In the genomic region with DNA sequence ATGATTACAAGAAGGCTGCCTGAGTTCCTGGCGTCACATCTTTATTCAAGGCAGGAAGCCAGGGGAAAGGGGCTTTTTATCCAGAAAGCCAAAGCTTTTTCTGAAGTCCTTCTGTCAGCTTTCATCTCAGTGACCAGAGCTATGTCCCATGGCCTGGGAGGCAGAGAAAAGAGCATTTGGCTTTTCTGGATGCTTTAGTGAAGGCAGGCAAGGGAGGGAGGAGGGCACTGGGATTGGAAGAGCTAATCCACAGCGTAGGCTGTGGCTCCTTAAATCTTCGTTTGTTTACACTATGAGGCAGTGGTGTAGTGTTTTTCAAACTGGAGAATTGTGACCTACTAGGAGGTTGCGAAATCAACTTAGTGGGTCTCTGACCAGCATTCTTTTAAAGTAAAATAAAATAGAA, we compare ENCODE assay signal across 11 cellular contexts. TPM values are rescaled to one million over a fixed set of nuclear protein-coding genes. Genes with fewer than 3 reads are reported as not detected.
A peak's percentile ranks its signal among the peaks of the same experiment; 100 is the strongest.
DNase-seq lines count a peak whose midpoint lies in the region; ATAC-seq, FAIRE-seq and TF ChIP-seq lines count a peak whose summit lies in the region.
"Had no signal": no experiment of that assay in that cellular context is flagged by ENCODE, and none has a peak within 500 bp of the region (broad histone marks: within the 10 kb centered on the region; RNA-seq: fewer than 3 reads in every experiment).

No MANE protein-coding gene starts in this region.

- H3K79me2 ChIP-seq in K562 (ENCODE audit: control insufficient read depth, insufficient read depth, low read length): no peaks in the 10 kb centered on the region

- 0 out of 2 replicates have a peak, but pooled peaks cover 4% of the 10 kb centered on the region for H4K20me1 ChIP-seq in K562 (replicated peaks; ENCODE audit: control insufficient read depth, insufficient read depth, low read length)

- H3K4me3 ChIP-seq in HEK293 (ENCODE audit: low read depth, low read length) (no peak overlapping the region), K562 (no peak overlapping the region), HAP-1 (no peak overlapping the region)
- H3K4me3 ChIP-seq: SK-N-MC had no signal

- no peak for DNase-seq in K562 (ENCODE audit: extremely low read depth in 1 of 4, low spot score in 3 of 4)
- no peak for DNase-seq in left lobe of liver (ENCODE audit: low spot score)
- peak; percentile 89 for DNase-seq in stromal cell of bone marrow (ENCODE audit: low read depth)
- DNase-seq in globus pallidus (ENCODE audit: low spot score): no peak
- DNase-seq in HAP-1 (ENCODE audit: low spot score in 2 of 2): no peak
- no peak for DNase-seq in NK-92 treated with Interleukin-12 subunit alpha and Interleukin-12 subunit beta, amount 100 ng/mL, for 24 hours (lab: John Stamatoyannopoulos, UW)
- DNase-seq in DMS79 treated with DMSO at 0.1 percent for 48 hours (lab: John Stamatoyannopoulos, UW): no peak
- DNase-seq: retina had no signal

- H3K27ac ChIP-seq in HEK293 (ENCODE audit: extremely low read depth, low read depth, low read length) (0 out of 2 replicates have a peak overlapping the region, but pooled peaks have one; percentile 56), K562 (ENCODE audit: extremely low read depth, low read depth, low read length) (no peak overlapping the region)
- H3K27ac ChIP-seq: SK-N-MC had no signal

- WGBS in K562 (ENCODE audit: insufficient coverage, low coverage, missing lambda C conversion rate): 23% methylated on average over 4 of the region's 4 CpGs

- peaks cover 24% of the 10 kb centered on the region for H3K4me1 ChIP-seq in HEK293 (ENCODE audit: control insufficient read depth, insufficient read depth, low read length)
- H3K4me1 ChIP-seq in K562 (replicated peaks in 1 of 2; ENCODE audit: control insufficient read depth in 2 of 2, insufficient read depth in 2 of 2, low read length in 2 of 2): peaks cover 0 to 17% of the 10 kb centered on the region in 2 experiments; a peak in 3 of 5 replicates
- H3K4me1 ChIP-seq in HAP-1: no peaks in the 10 kb centered on the region

- BruUV-seq in K562 (replicated peaks; lab: Mats Ljungman, UMichigan): no TSS peak

- TF ChIP-seq EP300 in K562 (IDR thresholded peaks at IDR 0.05; ENCODE audit: low read length): no peak

- H3K36me3 ChIP-seq in HEK293 (ENCODE audit: control insufficient read depth in 2 of 2, insufficient read depth in 1 of 2, low read length in 2 of 2) (no peaks in the 10 kb centered on the region), K562 (ENCODE audit: control insufficient read depth, insufficient read depth, low read length) (no peaks in the 10 kb centered on the region), HAP-1 (replicated peaks) (no peaks in the 10 kb centered on the region)

- H3K27me3 ChIP-seq in K562 (ENCODE audit: control insufficient read depth in 2 of 2, insufficient read depth in 2 of 2, low read length in 2 of 2): peaks cover 4 to 42% of the 10 kb centered on the region in 2 experiments; a peak in 4 of 5 replicates
- H3K27me3 ChIP-seq in HAP-1 (ENCODE audit: low read depth): no peaks in the 10 kb centered on the region; the same call in 1 of the 2 replicates

- H3K9ac ChIP-seq in K562 (ENCODE audit: insufficient read depth in 1 of 2, low read depth in 2 of 2, low read length in 2 of 2): no peak overlapping the region

- intact Hi-C loops in K562 (cut with micrococcal nuclease): no loop called here

- no peak for FAIRE-seq in K562 (lab: Jason Lieb, UNC)

- no peak for TF ChIP-seq RAD21 in K562 (CRISPR knock-in tag; conservative IDR thresholded peaks at IDR 0.05 in 1 of 2, IDR thresholded peaks at IDR 0.05 in 1 of 2)

- H3K9me1 ChIP-seq in K562 (ENCODE audit: control insufficient read depth, insufficient read depth, low read length): no peaks in the 10 kb centered on the region

- ATAC-seq in K562 (no peak), left lobe of liver (peak; percentile 41)

- no peak overlapping the region for H3K4me2 ChIP-seq in K562 (ENCODE audit: insufficient read depth, low read length)

- CTCF ChIA-PET in HEK293 (lab: Yijun Ruan, JAX): interaction anchor here (0.6 to 0.8 kb wide), 3 partner anchors 10 to 1073 kb away, joined by 3 to 4 read pairs (median 4); no protein-coding TSS in a partner anchor
- CTCF ChIA-PET in K562 (lab: Yijun Ruan, JAX; ENCODE audit: low intra/inter-chr PET ratio): interaction anchor here (0.5 kb wide), 1 partner anchor 23 kb away, joined by 4 read pairs; no protein-coding TSS in a partner anchor

- POLR2A ChIA-PET in HEK293 (lab: Yijun Ruan, JAX) (interaction anchor here (1.3 kb wide), 1 partner anchor 57 kb away, joined by 3 read pairs; no protein-coding TSS in a partner anchor), K562 (lab: Yijun Ruan, JAX) (interaction anchor here (1.7 kb wide), 1 partner anchor 18 kb away, joined by 3 read pairs; no protein-coding TSS in a partner anchor)

- in situ Hi-C loops in K562 (cut with MboI): no loop called here
- in situ Hi-C loops in HAP-1 (cut with MboI; ENCODE audit: low sequenced_read_pairs): no loop called here

- H3K9me3 ChIP-seq in HEK293 (ENCODE audit: control insufficient read depth, insufficient read depth, low read depth, low read length) (no peaks in the 10 kb centered on the region), K562 (replicated peaks; ENCODE audit: control insufficient read depth, insufficient read depth, low read depth, low read length) (peaks cover 13% of the 10 kb centered on the region), HAP-1 (peaks cover 7% of the 10 kb centered on the region; the same call in 1 of the 2 replicates)

- no peak overlapping the region for H2AFZ ChIP-seq in K562 (ENCODE audit: low read depth, low read length)

- TF ChIP-seq CTCF in HEK293 (tag by site-specific recombination; IDR thresholded peaks at IDR 0.05) (no peak), K562 (IDR thresholded peaks at IDR 0.05 in 2 of 3, conservative IDR thresholded peaks at IDR 0.05 in 1 of 3; ENCODE audit: insufficient read depth in 2 of 3, low read depth in 1 of 3, low read length in 3 of 3) (no peak)

- no peak for TF ChIP-seq POLR2A in K562 (conservative IDR thresholded peaks at IDR 0.05)

TF ChIP-seq in HEK293, 187 proteins besides CTCF, POLR2A, EP300 and RAD21 (continues in another document):
- no peak for TF ChIP-seq ZNF510 (tag by site-specific recombination; IDR thresholded peaks at IDR 0.05; ENCODE audit: insufficient replicate concordance)

TF ChIP-seq in K562, 482 proteins besides CTCF, POLR2A, EP300 and RAD21:
- TF ChIP-seq RAD51 (IDR thresholded peaks at IDR 0.05; ENCODE audit: borderline replicate concordance, low read depth) (no peak), CEBPB (tag; IDR thresholded peaks at IDR 0.05) (peak; percentile 90), ZNF24 (IDR thresholded peaks at IDR 0.05) (no peak), CEBPG (CRISPR knock-in tag; IDR thresholded peaks at IDR 0.05) (0 out of 2 replicates have a peak, but pooled peaks have one; percentile 31), CEBPG (tag; conservative IDR thresholded peaks at IDR 0.05 in 1 of 2, IDR thresholded peaks at IDR 0.05 in 1 of 2) (peak; percentile 68)
TF ChIP-seq in K562: peak in this region for 2.

RNA-seq across cellular contexts. Expression of a gene that starts 14.3 kb away (rescaled TPM):
- 0.19 and 0.23 TPM in 2 replicates for total RNA-seq in K562 (2011; cell fraction: chromatin; rRNA removed; ENCODE audit: low replicate concordance)
- not detected in 2 replicates for total RNA-seq in K562 (2011; cell fraction: nucleolus; rRNA removed)
- total RNA-seq in K562 (2011; cell fraction: nucleoplasm; rRNA removed): not detected in 2 replicates
- not detected in 2 replicates for total RNA-seq in K562 (2014; rRNA removed)
- not detected in 2 replicates for total RNA-seq in K562 (2014; rRNA removed; fragmentation: Illumina TruSeq; extraction: Trizol)
- not detected in 2 replicates for total RNA-seq in K562 (2015; rRNA removed; fragmentation: Illumina TruSeq; extraction: Trizol)
- not detected in 2 replicates for total RNA-seq in K562 (2021)
- not detected in 2 replicates for polyA plus RNA-seq in K562 (2011; rRNA removed)
- polyA plus RNA-seq in K562 (2011; cell fraction: cytosol; rRNA removed): not detected in 2 replicates
- 0.09 TPM in 1 of 2 replicates, not detected in the other for polyA plus RNA-seq in K562 (2011; cell fraction: nucleus; rRNA removed)
- polyA plus RNA-seq in K562 (2012): not detected in 2 replicates
- not detected in 2 replicates for polyA plus RNA-seq in K562 (2014; fragmentation: Illumina TruSeq; extraction: Trizol)
- not detected for polyA plus RNA-seq in K562 (2014; fragmentation: Nextera tagmentation; extraction: Ambion mirVana)
- not detected in 2 replicates for polyA plus RNA-seq in K562 (2014; rRNA removed)
- polyA minus RNA-seq in K562 (2011; rRNA and poly(A)+ RNA removed): not detected in 2 replicates
- polyA minus RNA-seq in K562 (2011; cell fraction: cytosol; rRNA and poly(A)+ RNA removed): not detected in 2 replicates
- polyA minus RNA-seq in K562 (2011; cell fraction: nucleus; rRNA and poly(A)+ RNA removed): not detected in 2 replicates
- not detected for total RNA-seq in left lobe of liver
- total RNA-seq: activated CD8-positive, alpha-beta memory T cell treated with anti-CD3 and anti-CD28 coated beads for 36 hours had no signal

RNA-seq across cellular contexts. Expression of a gene that starts 15.8 kb away (rescaled TPM):
- total RNA-seq in K562 (2011; cell fraction: chromatin; rRNA removed; ENCODE audit: low replicate concordance): 0.32 TPM in 1 of 2 replicates, not detected in the other
- not detected in 2 replicates for total RNA-seq in K562 (2011; cell fraction: nucleolus; rRNA removed)
- not detected in 2 replicates for total RNA-seq in K562 (2011; cell fraction: nucleoplasm; rRNA removed)
- total RNA-seq in K562 (2014; rRNA removed) (0.08 TPM in 1 of 2 replicates, not detected in the other), K562 (2014; rRNA removed; fragmentation: Illumina TruSeq; extraction: Trizol) (not detected in 2 replicates), K562 (2015; rRNA removed; fragmentation: Illumina TruSeq; extraction: Trizol) (not detected in 2 replicates), K562 (2021) (0.09 TPM in 1 of 2 replicates, not detected in the other), left lobe of liver (0.28 TPM)
- polyA plus RNA-seq in K562 (2011; rRNA removed) (not detected in 2 replicates), K562 (2014; fragmentation: Illumina TruSeq; extraction: Trizol) (not detected in 2 replicates), K562 (2014; fragmentation: Nextera tagmentation; extraction: Ambion mirVana) (not detected), K562 (2014; rRNA removed) (0.05 and 0.24 TPM in 2 replicates)
- 0.04 TPM in 1 of 2 replicates, not detected in the other for polyA plus RNA-seq in K562 (2011; cell fraction: cytosol; rRNA removed)
- 0.11 and 0.31 TPM in 2 replicates for polyA plus RNA-seq in K562 (2011; cell fraction: nucleus; rRNA removed)
- polyA plus RNA-seq in K562 (2012): 0.21 and 0.39 TPM in 2 replicates
- not detected in 2 replicates for polyA minus RNA-seq in K562 (2011; rRNA and poly(A)+ RNA removed)
- not detected in 2 replicates for polyA minus RNA-seq in K562 (2011; cell fraction: cytosol; rRNA and poly(A)+ RNA removed)
- not detected in 2 replicates for polyA minus RNA-seq in K562 (2011; cell fraction: nucleus; rRNA and poly(A)+ RNA removed)
- total RNA-seq: activated CD8-positive, alpha-beta memory T cell treated with anti-CD3 and anti-CD28 coated beads for 36 hours had no signal
